9 cellular contexts compared by ENCODE assay signal in genomic region chr7:28155019-28155660, GRCh38. TPM values are rescaled to one million over a fixed set of nuclear protein-coding genes. Genes with fewer than 3 reads are reported as not detected.
DNase-seq lines count a peak whose midpoint lies in the region; ATAC-seq, FAIRE-seq and TF ChIP-seq lines count a peak whose summit lies in the region.
"Had no signal": no experiment of that assay in that cellular context is flagged by ENCODE, and none has a peak within 500 bp of the region (broad histone marks: within the 10 kb centered on the region; RNA-seq: fewer than 3 reads in every experiment).

No MANE protein-coding gene starts in this region.

- WGBS in esophagus squamous epithelium, 2 donors = 71 to 73% methylated on average over 3 of the region's 3 CpGs

- H4K20me1 ChIP-seq in OCI-LY3 (ENCODE audit: insufficient read depth, low read length) = no peaks in the 10 kb centered on the region

- intact Hi-C loops in esophagus squamous epithelium (cut with DNase I) = no loop called here

- peaks cover 10% of the 10 kb centered on the region for H3K79me2 ChIP-seq in OCI-LY3 (ENCODE audit: low read length)

- H3K36me3 ChIP-seq in OCI-LY3 (replicated peaks; ENCODE audit: low read depth, low read length) = no peaks in the 10 kb centered on the region
- H3K36me3 ChIP-seq in esophagus squamous epithelium = no peaks in the 10 kb centered on the region

- TF ChIP-seq CTCF in OCI-LY3 (IDR thresholded peaks at IDR 0.05; ENCODE audit: low read depth, low read length) (no peak), esophagus squamous epithelium (IDR thresholded peaks at IDR 0.05) (no peak)

- DNase-seq in activated CD4-positive, CD25-positive, alpha-beta regulatory T cell treated with anti-CD3 and anti-CD28 coated beads, Interleukin-2, amount 50 U/mL, for 72 hours = no peak
- DNase-seq in renal cortical epithelial cell (ENCODE audit: low read depth) (peak; percentile 54), activated gamma-delta T cell treated with Interleukin-2 at 50 U/mL for 16 hours (no peak), esophagus squamous epithelium (lab: John Stamatoyannopoulos, UW) (no peak), GM12892 (ENCODE audit: insufficient read length) (no peak)

- peak in 1 of 4 donors; percentile 10 for TF ChIP-seq POLR2A in esophagus squamous epithelium (IDR thresholded peaks at IDR 0.05)
- TF ChIP-seq POLR2A in GM12892 (IDR thresholded peaks at IDR 0.05; ENCODE audit: low read depth, low read length) = no peak

- H3K27ac ChIP-seq in OCI-LY3 (ENCODE audit: low read length) (peak overlapping the region; percentile 99), esophagus squamous epithelium (peak overlapping the region in 1 of 4 donors; percentile 50)

- 0 out of 2 replicates have a peak, but pooled peaks cover 4% of the 10 kb centered on the region for H3K27me3 ChIP-seq in OCI-LY3 (ENCODE audit: low read depth, low read length)
- no peaks in the 10 kb centered on the region for H3K27me3 ChIP-seq in esophagus squamous epithelium

- ATAC-seq in activated CD4-positive, CD25-positive, alpha-beta regulatory T cell treated with anti-CD3 and anti-CD28 coated beads, Interleukin-2, amount 50 U/mL, for 24 hours = peak; percentile 69 to 71
- ATAC-seq in HG02798 (IDR thresholded peaks at IDR 0.05; ENCODE audit: poor library complexity, unreplicated experiment) = peak; percentile 86

- H3K9ac ChIP-seq in OCI-LY3 (ENCODE audit: low read length) = peak overlapping the region; percentile 68

- peak overlapping the region; percentile 68 for H3K4me3 ChIP-seq in OCI-LY3 (ENCODE audit: low read length)
- no peak overlapping the region for H3K4me3 ChIP-seq in esophagus squamous epithelium

- peak overlapping the region; percentile 93 for H3K4me2 ChIP-seq in OCI-LY3 (ENCODE audit: low read length)

- H3K4me1 ChIP-seq in OCI-LY3 (ENCODE audit: low read length) (peaks cover 69% of the 10 kb centered on the region), esophagus squamous epithelium (peaks cover 6 to 29% (median 22%) of the 10 kb centered on the region in 3 donors)

- no peak for FAIRE-seq in GM12892 (lab: Jason Lieb, UNC)
- FAIRE-seq: A204.1 had no signal

- H2AFZ ChIP-seq in OCI-LY3 (ENCODE audit: low read depth, low read length) = no peak overlapping the region

- H3K9me3 ChIP-seq in OCI-LY3 (ENCODE audit: insufficient read depth, low read length) (no peaks in the 10 kb centered on the region), esophagus squamous epithelium (no peaks in the 10 kb centered on the region)

RNA-seq across cellular contexts. Expression of gene JAZF1, which starts 25.5 kb away (rescaled TPM):
- 4.3 and 9.6 TPM in 2 replicates for total RNA-seq in renal cortical epithelial cell
- total RNA-seq in esophagus squamous epithelium = 1 to 10 TPM; 1.3 to 8.6 (median 2.0) TPM
- 0.25 TPM for polyA plus RNA-seq in GM12892 (2012; ENCODE audit: missing spikeins)
